Comparison of ENCODE assay signal across 9 cellular contexts in the genomic region with DNA sequence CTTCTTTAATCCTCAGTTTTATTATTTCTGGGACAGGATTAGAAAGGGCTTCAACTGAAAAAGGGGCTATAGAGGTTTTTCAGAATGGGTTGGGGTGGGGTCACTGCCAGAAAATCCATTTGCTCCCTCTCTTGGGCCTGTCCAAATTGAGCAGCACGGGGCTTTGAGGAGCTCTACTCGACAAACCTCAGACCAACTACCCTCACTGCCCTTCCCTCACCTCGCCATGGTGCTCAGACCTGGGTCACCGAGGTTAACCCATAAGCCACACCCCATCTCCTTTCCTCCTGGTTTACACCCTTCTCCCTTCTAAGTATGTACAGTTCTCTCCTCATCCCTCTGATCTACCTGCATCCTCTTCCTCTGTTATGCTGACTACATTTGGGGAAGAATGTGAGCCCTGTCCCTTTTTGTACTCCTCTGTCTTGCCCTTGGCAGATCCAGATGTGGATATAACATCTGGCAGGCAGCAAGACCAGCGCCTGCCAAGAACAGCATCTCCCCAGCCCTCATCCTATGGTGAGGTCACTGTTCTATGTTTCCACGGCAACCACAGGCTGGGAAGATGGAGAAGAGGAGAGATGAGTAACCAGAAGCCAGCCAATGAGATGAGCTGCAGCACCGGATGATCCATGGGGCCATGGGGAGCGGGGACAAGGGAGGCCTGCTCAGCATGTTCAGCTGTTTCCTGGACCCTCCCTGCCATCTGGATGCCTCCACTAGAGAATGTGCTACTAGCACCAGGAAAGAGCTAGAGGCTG. TPM values are rescaled to one million over a fixed set of nuclear protein-coding genes. Genes with fewer than 3 reads are reported as not detected.
DNase-seq lines count a peak whose midpoint lies in the region; ATAC-seq, FAIRE-seq and TF ChIP-seq lines count a peak whose summit lies in the region.
"Had no signal": no experiment of that assay in that cellular context is flagged by ENCODE, and none has a peak within 500 bp of the region (broad histone marks: within the 10 kb centered on the region; RNA-seq: fewer than 3 reads in every experiment).

No MANE protein-coding gene starts in this region.

- H3K9me3 Mint-ChIP-seq in nephron: no peaks in the 10 kb centered on the region

- H3K4me1 Mint-ChIP-seq in nephron: peaks cover 62% of the 10 kb centered on the region

- no peak for ATAC-seq in HG03521 (IDR thresholded peaks at IDR 0.05; ENCODE audit: unreplicated experiment)

- peaks cover 4% of the 10 kb centered on the region for H3K27me3 Mint-ChIP-seq in nephron (ENCODE audit: low read depth)

- peak overlapping the region; percentile 24 to 92 (median 71) for H3K27ac Mint-ChIP-seq in nephron

- DNase-seq in DMS53 (lab: John Stamatoyannopoulos, UW) (peak; percentile 97), NCI-H2171 treated with DMSO at 0.1 percent for 48 hours (lab: John Stamatoyannopoulos, UW) (peak; percentile 99), dedifferentiated amniotic fluid mesenchymal stem cell (ENCODE audit: extremely low spot score) (peak; percentile 84), GM12892 (ENCODE audit: insufficient read length) (no peak), GM19238 (ENCODE audit: insufficient read length, low spot score) (no peak)
- no peak for DNase-seq in activated CD4-positive, alpha-beta T cell treated with anti-CD3 and anti-CD28 coated beads, Interleukin-2, amount 50 U/mL, for 4 hours
- DNase-seq: activated CD4-positive, alpha-beta T cell treated with anti-CD3 and anti-CD28 coated beads, Interleukin-2, amount 50 U/mL, for 1 hour had no signal

- no peak for TF ChIP-seq POLR2A in GM12892 (IDR thresholded peaks at IDR 0.05; ENCODE audit: low read depth, low read length)

- no peaks in the 10 kb centered on the region for H3K36me3 Mint-ChIP-seq in nephron (ENCODE audit: low read depth)

- no peak for TF ChIP-seq CTCF in nephron (IDR thresholded peaks at IDR 0.05; ENCODE audit: unreplicated experiment in 3 of 3)

- H3K4me3 Mint-ChIP-seq in nephron: peak overlapping the region in 2 of 3 experiments; percentile 26 to 59

- no peak for FAIRE-seq in GM12892 (lab: Jason Lieb, UNC)

RNA-seq across cellular contexts. Expression of a gene that starts 3.7 kb away (rescaled TPM):
- polyA plus RNA-seq in GM12892 (2012; ENCODE audit: missing spikeins): 8.4 TPM

RNA-seq across cellular contexts. Expression of a gene that starts 36.5 kb away (rescaled TPM):
- polyA plus RNA-seq in GM12892 (2012; ENCODE audit: missing spikeins): 0.17 TPM

Comparison
In these comparisons a context has a peak if more than half of its experiments do, and no peak if none do; other contexts are left out.
1. DNase-seq: peak in DMS53 (single experiment), NCI-H2171 treated with DMSO at 0.1 percent for 48 hours (single experiment) and dedifferentiated amniotic fluid mesenchymal stem cell (single experiment); none in activated CD4-positive, alpha-beta T cell treated with anti-CD3 and anti-CD28 coated beads, Interleukin-2, amount 50 U/mL, for 4 hours (0 of 2), GM12892 (single experiment) and GM19238 (single experiment).